Comparison of ENCODE assay signal across 22 cellular contexts in the genomic region with DNA sequence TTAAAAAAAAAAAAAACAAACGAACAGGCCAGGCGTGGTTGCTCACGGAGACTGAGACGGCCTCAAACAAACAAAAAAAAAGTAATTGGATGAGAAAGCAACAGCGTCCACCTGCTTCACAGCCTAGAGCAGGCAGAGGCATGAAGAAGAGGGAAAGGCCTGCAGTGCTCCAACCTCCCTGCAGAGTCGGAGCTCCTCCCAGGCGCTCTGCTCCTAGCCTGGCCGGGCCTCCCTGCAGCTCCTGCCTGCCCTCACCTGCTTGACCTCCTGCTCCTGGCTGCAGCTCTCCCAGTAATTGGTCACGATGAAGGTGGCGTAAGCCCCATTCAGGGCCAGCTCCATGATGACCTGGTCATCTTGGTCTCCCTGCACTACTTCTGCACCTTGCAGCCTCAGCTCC. TPM values are rescaled to one million over a fixed set of nuclear protein-coding genes. Genes with fewer than 3 reads are reported as not detected.
DNase-seq lines count a peak whose midpoint lies in the region; ATAC-seq, FAIRE-seq and TF ChIP-seq lines count a peak whose summit lies in the region.
"Had no signal": no experiment of that assay in that cellular context is flagged by ENCODE, and none has a peak within 500 bp of the region (broad histone marks: within the 10 kb centered on the region; RNA-seq: fewer than 3 reads in every experiment).

No MANE protein-coding gene starts in this region.

- in situ Hi-C loops in HepG2 (cut with HindIII; ENCODE audit: extremely low pct_ligation_motif_present, low pct_unique_long_range_greater_than_20kb) (no loop called here), IMR-90 (cut with MboI; ENCODE audit: low sequenced_read_pairs) (no loop called here)

- dilution Hi-C loops in IMR-90 (cut with HindIII; ENCODE audit: low sequenced_read_pairs, unreplicated experiment) = no loop called here

- peak overlapping the region; percentile 29 for H3K27ac Mint-ChIP-seq in nephron progenitor cell

- H3K79me1 ChIP-seq in IMR-90 (ENCODE audit: low read depth in 1 of 2, low read length in 2 of 2) = peaks cover 11 to 26% of the 10 kb centered on the region in 2 experiments; a peak in 3 of 4 replicates

- H3K27ac ChIP-seq in HepG2 (ENCODE audit: extremely low read length, insufficient read depth, low read length) = no peak overlapping the region
- H3K27ac ChIP-seq in right lobe of liver = no peak overlapping the region
- no peak overlapping the region for H3K27ac ChIP-seq in IMR-90 (ENCODE audit: insufficient read depth, low read length)
- H3K27ac ChIP-seq: GM23248, KMS-11 had no signal

- H2AFZ ChIP-seq in HepG2 (ENCODE audit: low read length) (no peak overlapping the region), IMR-90 (replicated peaks; ENCODE audit: low read length, poor library complexity) (no peak overlapping the region)
- H2AFZ ChIP-seq: GM23248 had no signal

- H3K4me1 Mint-ChIP-seq in nephron progenitor cell = peaks cover 11% of the 10 kb centered on the region

- peaks cover 25% of the 10 kb centered on the region for H3K36me3 Mint-ChIP-seq in nephron progenitor cell (ENCODE audit: low read depth)

- H3K9me1 ChIP-seq in IMR-90 (ENCODE audit: insufficient read depth, low read length) = 0 out of 2 replicates have a peak, but pooled peaks cover 2% of the 10 kb centered on the region

- H3K4me3 ChIP-seq in HepG2 (replicated peaks in 1 of 3; ENCODE audit: insufficient read depth in 1 of 3, low read depth in 2 of 3, low read length in 3 of 3) = no peak overlapping the region
- no peak overlapping the region for H3K4me3 ChIP-seq in right lobe of liver
- H3K4me3 ChIP-seq in IMR-90 (ENCODE audit: insufficient read depth, low read depth, low read length) = no peak overlapping the region
- H3K4me3 ChIP-seq: GM23248 had no signal

- H3K9ac ChIP-seq in HepG2 (ENCODE audit: insufficient read depth, low read depth, low read length) (no peak overlapping the region), IMR-90 (ENCODE audit: low read depth, low read length) (no peak overlapping the region)
- H3K9ac ChIP-seq: GM23248, KMS-11 had no signal

- no peak overlapping the region for H3K4me3 Mint-ChIP-seq in nephron progenitor cell
- H3K4me3 Mint-ChIP-seq: CD4-positive, CD25-positive, alpha-beta regulatory T cell had no signal

- WGBS in HepG2 (ENCODE audit: low lambda C conversion rate) = 73% methylated on average over 8 of the region's 10 CpGs
- WGBS in right lobe of liver (ENCODE audit: insufficient coverage, low coverage, low lambda C conversion rate, missing lambda C conversion rate) = 69% methylated on average over 4 of the region's 10 CpGs
- 96% methylated on average over 5 of the region's 10 CpGs; no CpG with 5 or more reads in 1 of the 2 experiments for WGBS in IMR-90 (ENCODE audit: extremely low coverage in 2 of 2, insufficient read length in 1 of 2), 2 experiments

- H3K56ac ChIP-seq in IMR-90 (ENCODE audit: extremely low read depth, insufficient read depth, low read length) = no peak overlapping the region

- H3K9me3 Mint-ChIP-seq in nephron progenitor cell = no peaks in the 10 kb centered on the region
- H3K9me3 Mint-ChIP-seq: CD4-positive, CD25-positive, alpha-beta regulatory T cell had no signal

- H3K36me3 ChIP-seq in HepG2 (replicated peaks in 1 of 2; ENCODE audit: control insufficient read depth in 1 of 2, insufficient read depth in 2 of 2, low read length in 2 of 2) (peaks cover 0 to 12% of the 10 kb centered on the region in 2 experiments; a peak in 2 of 5 replicates), right lobe of liver (peaks cover 0 to 31% (median 10%) of the 10 kb centered on the region in 4 donors), IMR-90 (ENCODE audit: control insufficient read depth, insufficient read depth, low read length) (peaks cover 27% of the 10 kb centered on the region)
- H3K36me3 ChIP-seq: BE2C had no signal

- TF ChIP-seq RAD21 in HepG2 (CRISPR knock-in tag; IDR thresholded peaks at IDR 0.05) (no peak), IMR-90 (IDR thresholded peaks at IDR 0.05; ENCODE audit: low read length) (no peak)

- H2BK5ac ChIP-seq in IMR-90 (ENCODE audit: low read depth, low read length, poor library complexity, severe bottlenecking) = no peak overlapping the region

- H2BK20ac ChIP-seq in IMR-90 (ENCODE audit: low read depth, low read length) = no peak overlapping the region

- H2BK15ac ChIP-seq in IMR-90 (ENCODE audit: low read depth, low read length) = no peak overlapping the region

- intact Hi-C loops in HepG2 (cut with micrococcal nuclease; ENCODE audit: unreplicated experiment) (no loop called here), right lobe of liver (cut with DNase I) (no loop called here), IMR-90 (cut with micrococcal nuclease) (no loop called here)

- no peak overlapping the region for H3K4ac ChIP-seq in IMR-90 (ENCODE audit: low read depth, low read length)

- no peak overlapping the region for H3K14ac ChIP-seq in IMR-90 (replicated peaks; ENCODE audit: low read depth, low read length)

- H3K23ac ChIP-seq in IMR-90 (ENCODE audit: low read depth, low read length) = no peak overlapping the region

- TF ChIP-seq CTCF in HepG2 (CRISPR knock-in tag; IDR thresholded peaks at IDR 0.05) (no peak), right lobe of liver (IDR thresholded peaks at IDR 0.05) (no peak), IMR-90 (conservative IDR thresholded peaks at IDR 0.05; ENCODE audit: low read depth, low read length) (no peak), nephron progenitor cell (IDR thresholded peaks at IDR 0.05) (no peak)

- H3K18ac ChIP-seq in IMR-90 (ENCODE audit: low read depth, low read length) = no peak overlapping the region

- no peak for TF ChIP-seq POLR2A in HepG2 (IDR thresholded peaks at IDR 0.05; ENCODE audit: insufficient read depth in 1 of 2, low read depth in 2 of 2, low read length in 2 of 2)
- no peak for TF ChIP-seq POLR2A in right lobe of liver (IDR thresholded peaks at IDR 0.05)
- no peak for TF ChIP-seq POLR2A in IMR-90 (IDR thresholded peaks at IDR 0.05; ENCODE audit: low read depth, low read length)

- H3K9me3 ChIP-seq in HepG2 (ENCODE audit: low read length) (no peaks in the 10 kb centered on the region), right lobe of liver (no peaks in the 10 kb centered on the region), IMR-90 (ENCODE audit: control insufficient read depth, insufficient read depth, low read length) (no peaks in the 10 kb centered on the region)
- H3K9me3 ChIP-seq: BE2C had no signal

- peaks cover 31% of the 10 kb centered on the region for H3K4me1 ChIP-seq in HepG2 (ENCODE audit: insufficient read depth, low read length)
- H3K4me1 ChIP-seq in right lobe of liver = peaks cover 0 to 10% (median 3%) of the 10 kb centered on the region in 4 donors
- peaks cover 2% of the 10 kb centered on the region for H3K4me1 ChIP-seq in IMR-90 (ENCODE audit: control insufficient read depth, insufficient read depth, low read length)
- H3K4me1 ChIP-seq: BE2C had no signal

- H3K4me2 ChIP-seq in HepG2 (ENCODE audit: low read depth, low read length) (no peak overlapping the region), IMR-90 (ENCODE audit: low read depth, low read length) (no peak overlapping the region)
- H3K4me2 ChIP-seq: KMS-11 had no signal

- H4K20me1 ChIP-seq in HepG2 (ENCODE audit: insufficient read depth, low read length) (no peaks in the 10 kb centered on the region), IMR-90 (ENCODE audit: insufficient read depth, low read length) (peaks cover under 1% of the 10 kb centered on the region; the same call in 1 of the 2 replicates)

- ATAC-seq in HepG2 (peak; percentile 73), right lobe of liver (no peak), IMR-90 (ENCODE audit: low read depth) (no peak)

- CTCF ChIA-PET in HepG2 (lab: Yijun Ruan, JAX; ENCODE audit: low intra/inter-chr PET ratio, low total read pairs) (no interaction called here), IMR-90 (lab: Yijun Ruan, JAX) (no interaction called here)

- H4K5ac ChIP-seq in IMR-90 (ENCODE audit: low read depth, low read length) = no peak overlapping the region

- H3K27me3 ChIP-seq in HepG2 (ENCODE audit: control insufficient read depth in 1 of 2, insufficient read depth in 2 of 2, low read length in 2 of 2) (no peaks in the 10 kb centered on the region), right lobe of liver (no peaks in the 10 kb centered on the region), IMR-90 (ENCODE audit: control insufficient read depth, insufficient read depth, low read length) (no peaks in the 10 kb centered on the region)
- H3K27me3 ChIP-seq: BE2C had no signal

- TF ChIP-seq EP300 in HepG2 (IDR thresholded peaks at IDR 0.05; ENCODE audit: low read depth in 2 of 2, low read length in 2 of 2) (no peak), HepG2 (CRISPR knock-in tag; IDR thresholded peaks at IDR 0.05; ENCODE audit: borderline replicate concordance) (no peak)

- POLR2A ChIA-PET in HepG2 (lab: Yijun Ruan, JAX) = interaction anchor here (0.7 to 10.7 kb wide), 4 partner anchors 8 to 43 kb away, joined by 3 to 175 read pairs (median 3); no protein-coding TSS in a partner anchor
- POLR2A ChIA-PET in IMR-90 (lab: Charles Lee; ENCODE audit: unreplicated experiment) = no interaction called here

- H2AK5ac ChIP-seq in IMR-90 (ENCODE audit: low read depth, low read length) = no peak overlapping the region

- H2AK9ac ChIP-seq in IMR-90 (replicated peaks; ENCODE audit: low read depth, low read length, poor library complexity) = peak overlapping the region; percentile 28

- H4K8ac ChIP-seq in IMR-90 (ENCODE audit: low read depth in 2 of 2, low read length in 2 of 2) = no peak overlapping the region

- H3K27me3 Mint-ChIP-seq in nephron progenitor cell (ENCODE audit: low read depth, poor library complexity) = peaks cover 7% of the 10 kb centered on the region
- H3K27me3 Mint-ChIP-seq: CD4-positive, CD25-positive, alpha-beta regulatory T cell had no signal

- H3K79me2 ChIP-seq in HepG2 (ENCODE audit: insufficient read depth, low read length) = peaks cover 4% of the 10 kb centered on the region

- no peak overlapping the region for H2BK120ac ChIP-seq in IMR-90 (ENCODE audit: low read depth, low read length)

- BruUV-seq in HepG2 (replicated peaks; lab: Mats Ljungman, UMichigan) = no TSS peak
- BruUV-seq in IMR-90 (replicated peaks; lab: Mats Ljungman, UMichigan) = no TSS peak

- DNase-seq in HepG2 (ENCODE audit: low spot score) (no peak), right lobe of liver (no peak), IMR-90 (no peak), nephron progenitor cell (no peak), urothelium cell line (ENCODE audit: low spot score) (no peak), NCI-H187 treated with DMSO at 0.1 percent for 48 hours (lab: John Stamatoyannopoulos, UW) (no peak), DMS153 (lab: John Stamatoyannopoulos, UW) (no peak), D341Med (ENCODE audit: low spot score) (no peak)
- DNase-seq: ACHN; BE2C; C1 segment of cervical spinal cord; Calu3; CD4-positive, CD25-positive, alpha-beta regulatory T cell; DMS 273 treated with DMSO at 0.1 percent for 48 hours; GM23248; HCEC 1CT had no signal

- FAIRE-seq in HepG2 (lab: Jason Lieb, UNC) (no peak), urothelium cell line (lab: Jason Lieb, UNC) (peak; percentile 13)
- FAIRE-seq: A204.1, G401.6, GM12891, GM19239, HTR-8/SVneo had no signal

- H4K91ac ChIP-seq in IMR-90 (ENCODE audit: insufficient read depth, low read depth, low read length) = no peak overlapping the region

RNA-seq across cellular contexts. Expression of a gene that starts 5.5 kb away (rescaled TPM):
- total RNA-seq in HepG2 (2016; rRNA removed; fragmentation: Illumina TruSeq; extraction: Trizol) (33.1 and 36.7 TPM in 2 replicates), right lobe of liver (10 to 100 TPM; 19.9 to 44.0 (median 35.5) TPM), IMR-90 (2012; rRNA removed) (67.6 and 73.6 TPM in 2 replicates)
- total RNA-seq in HepG2 (2016; cell fraction: cytosol; rRNA removed; fragmentation: Illumina TruSeq; extraction: Trizol; ENCODE audit: low read depth) = 60.6 and 75.2 TPM in 2 replicates
- 36.3 and 39.9 TPM in 2 replicates for total RNA-seq in HepG2 (2016; cell fraction: insoluble cytoplasmic fraction; rRNA removed; fragmentation: Illumina TruSeq; extraction: Trizol)
- total RNA-seq in HepG2 (2016; cell fraction: membrane; rRNA removed; fragmentation: Illumina TruSeq; extraction: Trizol) = 52.5 and 64.2 TPM in 2 replicates
- 15.0 and 21.0 TPM in 2 replicates for total RNA-seq in HepG2 (2016; cell fraction: nucleus; rRNA removed; fragmentation: Illumina TruSeq; extraction: Trizol)
- polyA plus RNA-seq in HepG2 (2011; rRNA removed) (30.8 and 34.0 TPM in 2 replicates), IMR-90 (2012; rRNA removed) (48.6 and 52.4 TPM in 2 replicates)
- polyA plus RNA-seq in HepG2 (2011; cell fraction: cytosol; rRNA removed) = 41.5 and 57.5 TPM in 2 replicates
- polyA plus RNA-seq in HepG2 (2011; cell fraction: nucleus; rRNA removed) = 41.3 and 52.4 TPM in 2 replicates
- polyA plus RNA-seq in HepG2 (2012) = 17.3 and 21.3 TPM in 2 replicates
- 75.5 and 80.9 TPM in 2 replicates for polyA plus RNA-seq in HepG2 (2016; cell fraction: cytosol; fragmentation: Illumina TruSeq; extraction: Trizol; ENCODE audit: low read depth)
- polyA plus RNA-seq in HepG2 (2016; cell fraction: insoluble cytoplasmic fraction; fragmentation: Illumina TruSeq; extraction: Trizol; ENCODE audit: low read depth) = 33.0 and 34.1 TPM in 2 replicates
- 56.8 and 65.7 TPM in 2 replicates for polyA plus RNA-seq in HepG2 (2016; cell fraction: membrane; fragmentation: Illumina TruSeq; extraction: Trizol; ENCODE audit: low read depth)
- 30.1 and 31.9 TPM in 2 replicates for polyA plus RNA-seq in HepG2 (2016; cell fraction: nucleus; fragmentation: Illumina TruSeq; extraction: Trizol; ENCODE audit: insufficient read depth, low read depth)
- 40.7 and 121 TPM in 2 replicates for polyA minus RNA-seq in HepG2 (2011; rRNA and poly(A)+ RNA removed; ENCODE audit: low replicate concordance)
- 15.1 and 18.1 TPM in 2 replicates for polyA minus RNA-seq in HepG2 (2011; cell fraction: cytosol; rRNA and poly(A)+ RNA removed)
- polyA minus RNA-seq in HepG2 (2011; cell fraction: nucleus; rRNA and poly(A)+ RNA removed) = 12.9 and 15.0 TPM in 2 replicates
- polyA plus RNA-seq in IMR-90 (2012; cell fraction: cytosol; rRNA removed) = 62.4 and 64.5 TPM in 2 replicates
- 50.0 and 61.0 TPM in 2 replicates for polyA plus RNA-seq in IMR-90 (2012; cell fraction: nucleus; rRNA removed; ENCODE audit: low replicate concordance)

RNA-seq across cellular contexts. Expression of a gene that starts 7.2 kb away (rescaled TPM):
- total RNA-seq in HepG2 (2016; rRNA removed; fragmentation: Illumina TruSeq; extraction: Trizol) = 70.4 and 82.4 TPM in 2 replicates
- total RNA-seq in HepG2 (2016; cell fraction: cytosol; rRNA removed; fragmentation: Illumina TruSeq; extraction: Trizol; ENCODE audit: low read depth) = 13.1 and 14.4 TPM in 2 replicates
- 66.8 and 82.9 TPM in 2 replicates for total RNA-seq in HepG2 (2016; cell fraction: insoluble cytoplasmic fraction; rRNA removed; fragmentation: Illumina TruSeq; extraction: Trizol)
- total RNA-seq in HepG2 (2016; cell fraction: membrane; rRNA removed; fragmentation: Illumina TruSeq; extraction: Trizol) = 18.9 and 22.2 TPM in 2 replicates
- total RNA-seq in HepG2 (2016; cell fraction: nucleus; rRNA removed; fragmentation: Illumina TruSeq; extraction: Trizol) = 30.8 and 32.4 TPM in 2 replicates
- 60.3 and 72.7 TPM in 2 replicates for polyA plus RNA-seq in HepG2 (2011; rRNA removed)
- 71.7 and 71.8 TPM in 2 replicates for polyA plus RNA-seq in HepG2 (2011; cell fraction: cytosol; rRNA removed)
- 26.0 and 36.8 TPM in 2 replicates for polyA plus RNA-seq in HepG2 (2011; cell fraction: nucleus; rRNA removed)
- 38.0 and 61.0 TPM in 2 replicates for polyA plus RNA-seq in HepG2 (2012)
- 12.6 and 14.1 TPM in 2 replicates for polyA plus RNA-seq in HepG2 (2016; cell fraction: cytosol; fragmentation: Illumina TruSeq; extraction: Trizol; ENCODE audit: low read depth)
- polyA plus RNA-seq in HepG2 (2016; cell fraction: insoluble cytoplasmic fraction; fragmentation: Illumina TruSeq; extraction: Trizol; ENCODE audit: low read depth) = 105 and 111 TPM in 2 replicates
- polyA plus RNA-seq in HepG2 (2016; cell fraction: membrane; fragmentation: Illumina TruSeq; extraction: Trizol; ENCODE audit: low read depth) = 15.3 and 17.8 TPM in 2 replicates
- 44.4 and 56.4 TPM in 2 replicates for polyA plus RNA-seq in HepG2 (2016; cell fraction: nucleus; fragmentation: Illumina TruSeq; extraction: Trizol; ENCODE audit: insufficient read depth, low read depth)
- polyA minus RNA-seq in HepG2 (2011; rRNA and poly(A)+ RNA removed; ENCODE audit: low replicate concordance) = 41.9 and 78.2 TPM in 2 replicates
- 21.1 and 25.6 TPM in 2 replicates for polyA minus RNA-seq in HepG2 (2011; cell fraction: cytosol; rRNA and poly(A)+ RNA removed)
- 14.3 and 27.1 TPM in 2 replicates for polyA minus RNA-seq in HepG2 (2011; cell fraction: nucleus; rRNA and poly(A)+ RNA removed)
- 10 to 100 TPM; 39.7 to 74.7 (median 55.4) TPM for total RNA-seq in right lobe of liver
- 91.1 and 98.8 TPM in 2 replicates for total RNA-seq in IMR-90 (2012; rRNA removed)
- polyA plus RNA-seq in IMR-90 (2012; rRNA removed) = 93.9 and 109 TPM in 2 replicates
- polyA plus RNA-seq in IMR-90 (2012; cell fraction: cytosol; rRNA removed) = 80.5 and 83.7 TPM in 2 replicates
- 50.5 and 52.2 TPM in 2 replicates for polyA plus RNA-seq in IMR-90 (2012; cell fraction: nucleus; rRNA removed; ENCODE audit: low replicate concordance)

RNA-seq across cellular contexts. Expression of a gene that starts 43.3 kb away (rescaled TPM):
- total RNA-seq in HepG2 (2016; rRNA removed; fragmentation: Illumina TruSeq; extraction: Trizol) (75.3 and 77.0 TPM in 2 replicates), right lobe of liver (100 to 1,000 TPM in 2 of 6 experiments, 10 to 100 TPM in 4; 36.4 to 110 (median 49.0) TPM), IMR-90 (2012; rRNA removed) (36.9 and 38.0 TPM in 2 replicates)
- total RNA-seq in HepG2 (2016; cell fraction: cytosol; rRNA removed; fragmentation: Illumina TruSeq; extraction: Trizol; ENCODE audit: low read depth) = 25.0 and 28.5 TPM in 2 replicates
- total RNA-seq in HepG2 (2016; cell fraction: insoluble cytoplasmic fraction; rRNA removed; fragmentation: Illumina TruSeq; extraction: Trizol) = 71.5 and 76.4 TPM in 2 replicates
- 43.5 and 45.7 TPM in 2 replicates for total RNA-seq in HepG2 (2016; cell fraction: membrane; rRNA removed; fragmentation: Illumina TruSeq; extraction: Trizol)
- 42.9 and 52.3 TPM in 2 replicates for total RNA-seq in HepG2 (2016; cell fraction: nucleus; rRNA removed; fragmentation: Illumina TruSeq; extraction: Trizol)
- polyA plus RNA-seq in HepG2 (2011; rRNA removed) (79.9 and 83.3 TPM in 2 replicates), IMR-90 (2012; rRNA removed) (40.2 TPM in 2 replicates)
- polyA plus RNA-seq in HepG2 (2011; cell fraction: cytosol; rRNA removed) = 73.4 and 79.2 TPM in 2 replicates
- polyA plus RNA-seq in HepG2 (2011; cell fraction: nucleus; rRNA removed) = 121 and 132 TPM in 2 replicates
- polyA plus RNA-seq in HepG2 (2012) = 51.0 and 51.3 TPM in 2 replicates
- polyA plus RNA-seq in HepG2 (2016; cell fraction: cytosol; fragmentation: Illumina TruSeq; extraction: Trizol; ENCODE audit: low read depth) = 9.0 and 9.9 TPM in 2 replicates
- 60.7 and 69.6 TPM in 2 replicates for polyA plus RNA-seq in HepG2 (2016; cell fraction: insoluble cytoplasmic fraction; fragmentation: Illumina TruSeq; extraction: Trizol; ENCODE audit: low read depth)
- polyA plus RNA-seq in HepG2 (2016; cell fraction: membrane; fragmentation: Illumina TruSeq; extraction: Trizol; ENCODE audit: low read depth) = 16.3 and 18.8 TPM in 2 replicates
- 95.3 and 101 TPM in 2 replicates for polyA plus RNA-seq in HepG2 (2016; cell fraction: nucleus; fragmentation: Illumina TruSeq; extraction: Trizol; ENCODE audit: insufficient read depth, low read depth)
- polyA minus RNA-seq in HepG2 (2011; rRNA and poly(A)+ RNA removed; ENCODE audit: low replicate concordance) = 68.2 and 70.0 TPM in 2 replicates
- polyA minus RNA-seq in HepG2 (2011; cell fraction: cytosol; rRNA and poly(A)+ RNA removed) = 33.7 and 41.2 TPM in 2 replicates
- polyA minus RNA-seq in HepG2 (2011; cell fraction: nucleus; rRNA and poly(A)+ RNA removed) = 60.1 and 62.8 TPM in 2 replicates
- polyA plus RNA-seq in IMR-90 (2012; cell fraction: cytosol; rRNA removed) = 28.2 and 36.0 TPM in 2 replicates
- 75.3 and 86.2 TPM in 2 replicates for polyA plus RNA-seq in IMR-90 (2012; cell fraction: nucleus; rRNA removed; ENCODE audit: low replicate concordance)

RNA-seq across cellular contexts. Expression of a gene that starts 52.6 kb away (rescaled TPM):
- total RNA-seq in HepG2 (2016; rRNA removed; fragmentation: Illumina TruSeq; extraction: Trizol) = 5.9 and 9.9 TPM in 2 replicates
- 5.5 and 8.0 TPM in 2 replicates for total RNA-seq in HepG2 (2016; cell fraction: cytosol; rRNA removed; fragmentation: Illumina TruSeq; extraction: Trizol; ENCODE audit: low read depth)
- 4.0 and 11.9 TPM in 2 replicates for total RNA-seq in HepG2 (2016; cell fraction: insoluble cytoplasmic fraction; rRNA removed; fragmentation: Illumina TruSeq; extraction: Trizol)
- total RNA-seq in HepG2 (2016; cell fraction: membrane; rRNA removed; fragmentation: Illumina TruSeq; extraction: Trizol) = 3.5 and 3.8 TPM in 2 replicates
- total RNA-seq in HepG2 (2016; cell fraction: nucleus; rRNA removed; fragmentation: Illumina TruSeq; extraction: Trizol) = 13.2 and 15.4 TPM in 2 replicates
- 14.3 and 17.1 TPM in 2 replicates for polyA plus RNA-seq in HepG2 (2011; rRNA removed)
- 2.7 and 6.4 TPM in 2 replicates for polyA plus RNA-seq in HepG2 (2011; cell fraction: cytosol; rRNA removed)
- 179 and 209 TPM in 2 replicates for polyA plus RNA-seq in HepG2 (2011; cell fraction: nucleus; rRNA removed)
- polyA plus RNA-seq in HepG2 (2012) = 9.1 and 11.1 TPM in 2 replicates
- polyA plus RNA-seq in HepG2 (2016; cell fraction: cytosol; fragmentation: Illumina TruSeq; extraction: Trizol; ENCODE audit: low read depth) = 0.66 and 0.77 TPM in 2 replicates
- polyA plus RNA-seq in HepG2 (2016; cell fraction: insoluble cytoplasmic fraction; fragmentation: Illumina TruSeq; extraction: Trizol; ENCODE audit: low read depth) = 4.2 and 5.3 TPM in 2 replicates
- 1.1 and 2.1 TPM in 2 replicates for polyA plus RNA-seq in HepG2 (2016; cell fraction: membrane; fragmentation: Illumina TruSeq; extraction: Trizol; ENCODE audit: low read depth)
- polyA plus RNA-seq in HepG2 (2016; cell fraction: nucleus; fragmentation: Illumina TruSeq; extraction: Trizol; ENCODE audit: insufficient read depth, low read depth) = 28.1 and 39.8 TPM in 2 replicates
- 26.6 and 27.6 TPM in 2 replicates for polyA minus RNA-seq in HepG2 (2011; rRNA and poly(A)+ RNA removed; ENCODE audit: low replicate concordance)
- 8.2 and 9.7 TPM in 2 replicates for polyA minus RNA-seq in HepG2 (2011; cell fraction: cytosol; rRNA and poly(A)+ RNA removed)
- polyA minus RNA-seq in HepG2 (2011; cell fraction: nucleus; rRNA and poly(A)+ RNA removed) = 35.3 and 35.7 TPM in 2 replicates
- 10 to 100 TPM in 5 of 6 experiments, 1 to 10 TPM in 1; 7.8 to 22.9 (median 13.3) TPM for total RNA-seq in right lobe of liver
- total RNA-seq in IMR-90 (2012; rRNA removed) = 6.3 and 7.8 TPM in 2 replicates
- polyA plus RNA-seq in IMR-90 (2012; rRNA removed) = 23.6 and 26.7 TPM in 2 replicates
- 4.2 and 9.3 TPM in 2 replicates for polyA plus RNA-seq in IMR-90 (2012; cell fraction: cytosol; rRNA removed)
- 135 and 301 TPM in 2 replicates for polyA plus RNA-seq in IMR-90 (2012; cell fraction: nucleus; rRNA removed; ENCODE audit: low replicate concordance)
